Comparison of ENCODE assay signal across 8 cellular contexts in genomic region chr1:236143104-236143948, GRCh38. TPM values are rescaled to one million over a fixed set of nuclear protein-coding genes. Genes with fewer than 3 reads are reported as not detected.
DNase-seq lines count a peak whose midpoint lies in the region; ATAC-seq and TF ChIP-seq lines count a peak whose summit lies in the region.

No MANE protein-coding gene starts in this region.

- no peaks in the 10 kb centered on the region for H3K9me3 ChIP-seq in left lung

- peak; percentile 68 for DNase-seq in NCI-H82 (lab: John Stamatoyannopoulos, UW)
- no peak for DNase-seq in NCI-H82 treated with DMSO at 0.1 percent for 48 hours (lab: John Stamatoyannopoulos, UW; ENCODE audit: unreplicated experiment)
- peak; percentile 58 for DNase-seq in SKM-1 (lab: John Stamatoyannopoulos, UW; ENCODE audit: unreplicated experiment)
- DNase-seq in cerebellum (ENCODE audit: low spot score), result peak; percentile 27
- no peak for DNase-seq in left lung
- peak; percentile 27 for DNase-seq in stimulated activated CD4-positive, alpha-beta T cell treated with anti-CD3 and anti-CD28 coated beads, Interleukin-4, amount 100 ng/mL, for 4 hours
- no peak for DNase-seq in NCI-H1048 (lab: John Stamatoyannopoulos, UW)

- H3K36me3 ChIP-seq in left lung, result no peaks in the 10 kb centered on the region

- peaks cover 7 to 45% of the 10 kb centered on the region in 2 donors for H3K4me1 ChIP-seq in left lung

- H3K27me3 ChIP-seq in left lung, result peaks cover 0 to 45% of the 10 kb centered on the region in 2 donors

- no peak for TF ChIP-seq CTCF in left lung (IDR thresholded peaks at IDR 0.05)

- peak overlapping the region; percentile 56 to 77 for H3K27ac ChIP-seq in left lung

- intact Hi-C loops in left lung (cut with DNase I), result no loop called here

- ATAC-seq in HG03045 (IDR thresholded peaks at IDR 0.05; ENCODE audit: unreplicated experiment) (peak; percentile 30), left lung (peak; percentile 55)

- H3K4me3 ChIP-seq in left lung, result peak overlapping the region; percentile 60 to 70

RNA-seq across cellular contexts. Expression of gene GPR137B, which starts 1.0 kb away (rescaled TPM):
- total RNA-seq in cerebellum (34.5 TPM), left lung (10 to 100 TPM; 18.2 to 37.4 TPM)

Comparison
In these comparisons a context has a peak if more than half of its experiments do, and no peak if none do; other contexts are left out.
1. DNase-seq: peak in NCI-H82 (single experiment), SKM-1 (single experiment), cerebellum (single experiment) and stimulated activated CD4-positive, alpha-beta T cell treated with anti-CD3 and anti-CD28 coated beads, Interleukin-4, amount 100 ng/mL, for 4 hours (2 of 2); none in NCI-H82 treated with DMSO at 0.1 percent for 48 hours (single experiment), left lung (0 of 2) and NCI-H1048 (single experiment).